In genomic region chr20:18739785-18740184, GRCh38 we compare ENCODE assay signal across 14 cellular contexts.
DNase-seq lines count a peak whose midpoint lies in the region; ATAC-seq and TF ChIP-seq lines count a peak whose summit lies in the region.
"Had no signal": no experiment of that assay in that cellular context is flagged by ENCODE, and none has a peak within 500 bp of the region (broad histone marks: within the 10 kb centered on the region; RNA-seq: fewer than 3 reads in every experiment).

No MANE protein-coding gene starts in this region.

- no peak for TF ChIP-seq POLR2A in uterus (IDR thresholded peaks at IDR 0.05)

- H3K27ac Mint-ChIP-seq in naive thymus-derived CD8-positive, alpha-beta T cell: peak overlapping the region in 2 of 10 donors; percentile 29 to 62

- no peaks in the 10 kb centered on the region for H3K27me3 Mint-ChIP-seq in naive thymus-derived CD8-positive, alpha-beta T cell

- no peaks in the 10 kb centered on the region for H3K9me3 Mint-ChIP-seq in naive thymus-derived CD8-positive, alpha-beta T cell
- H3K9me3 Mint-ChIP-seq: activated T-cell treated with anti-CD3 and anti-CD28 coated beads, Interleukin-2, amount 50 U/mL, for 4 hours had no signal

- H2AFZ ChIP-seq in OCI-LY7 (ENCODE audit: low read length): no peak overlapping the region

- no peak overlapping the region for H3K27ac ChIP-seq in colonic mucosa
- H3K27ac ChIP-seq in lower lobe of right lung: no peak overlapping the region
- H3K27ac ChIP-seq in uterus: peak overlapping the region; percentile 83 to 86
- no peak overlapping the region for H3K27ac ChIP-seq in OCI-LY7 (ENCODE audit: low read depth, low read length, poor library complexity, severe bottlenecking)
- H3K27ac ChIP-seq: A549, SJSA1 had no signal

- DNase-seq in Right ventricle myocardium inferior (ENCODE audit: missing footprints): no peak
- no peak for DNase-seq in cardiac septum (ENCODE audit: low spot score)
- DNase-seq in colonic mucosa: peak; percentile 42
- no peak for DNase-seq in lower lobe of right lung
- peak; percentile 80 to 95 for DNase-seq in uterus
- DNase-seq in OCI-LY7 (ENCODE audit: low spot score): no peak
- DNase-seq in naive thymus-derived CD8-positive, alpha-beta T cell: no peak
- DNase-seq: activated T-cell treated with anti-CD3 and anti-CD28 coated beads, Interleukin-2, amount 50 U/mL, for 4 hours; gastrocnemius medialis; trophoblast cell had no signal

- peaks cover 0 to 26% (median 22%) of the 10 kb centered on the region in 3 donors for H3K36me3 Mint-ChIP-seq in naive thymus-derived CD8-positive, alpha-beta T cell

- H3K4me1 ChIP-seq in colonic mucosa: no peaks in the 10 kb centered on the region
- no peaks in the 10 kb centered on the region for H3K4me1 ChIP-seq in lower lobe of right lung
- peaks cover 0 to 31% of the 10 kb centered on the region in 2 donors for H3K4me1 ChIP-seq in uterus
- no peaks in the 10 kb centered on the region for H3K4me1 ChIP-seq in OCI-LY7 (ENCODE audit: insufficient read depth, low read length, poor library complexity, severe bottlenecking)
- H3K4me1 ChIP-seq: A549, SJSA1 had no signal

- no peak overlapping the region for H3K9ac ChIP-seq in colonic mucosa (ENCODE audit: low read depth in 2 of 2, low read length in 2 of 2)

- no peak overlapping the region for H3K4me3 Mint-ChIP-seq in naive thymus-derived CD8-positive, alpha-beta T cell
- H3K4me3 Mint-ChIP-seq: activated T-cell treated with anti-CD3 and anti-CD28 coated beads, Interleukin-2, amount 50 U/mL, for 4 hours had no signal

- POLR2A ChIA-PET in OCI-LY7 (lab: Charles Lee): no interaction called here
- POLR2A ChIA-PET in naive thymus-derived CD8-positive, alpha-beta T cell (lab: Charles Lee): no interaction called here

- H3K4me3 ChIP-seq in colonic mucosa (no peak overlapping the region), lower lobe of right lung (no peak overlapping the region), uterus (no peak overlapping the region), OCI-LY7 (ENCODE audit: low read depth, low read length, poor library complexity, severe bottlenecking) (no peak overlapping the region)
- H3K4me3 ChIP-seq: A549, gastrocnemius medialis, SJSA1, skin epidermis had no signal

- intact Hi-C loops in Right ventricle myocardium inferior (cut with DNase I): no loop called here
- intact Hi-C loops in cardiac septum (cut with DNase I): no loop called here
- intact Hi-C loops in colonic mucosa (cut with DNase I): no loop called here
- intact Hi-C loops in lower lobe of right lung (cut with DNase I): no loop called here
- intact Hi-C loops in uterus (cut with DNase I; ENCODE audit: low total_unique reads): no loop called here
- intact Hi-C loops in OCI-LY7 (cut with micrococcal nuclease; ENCODE audit: unreplicated experiment): no loop called here

- no peak overlapping the region for H3K4me2 ChIP-seq in OCI-LY7 (ENCODE audit: low read length)
- H3K4me2 ChIP-seq: A549 had no signal

- CTCF ChIA-PET in OCI-LY7 (lab: Charles Lee; ENCODE audit: unreplicated experiment): no interaction called here

- no peak for TF ChIP-seq CTCF in colonic mucosa (IDR thresholded peaks at IDR 0.05)
- TF ChIP-seq CTCF in lower lobe of right lung (IDR thresholded peaks at IDR 0.05): no peak
- TF ChIP-seq CTCF in uterus (IDR thresholded peaks at IDR 0.05): no peak
- no peak for TF ChIP-seq CTCF in OCI-LY7 (conservative IDR thresholded peaks at IDR 0.05; ENCODE audit: low read length)

- no TSS peak for BruUV-seq in OCI-LY7 (replicated peaks; lab: Mats Ljungman, UMichigan)

- no peaks in the 10 kb centered on the region for H3K36me3 ChIP-seq in colonic mucosa
- peaks cover 11% of the 10 kb centered on the region for H3K36me3 ChIP-seq in lower lobe of right lung
- no peaks in the 10 kb centered on the region for H3K36me3 ChIP-seq in uterus
- H3K36me3 ChIP-seq in OCI-LY7 (ENCODE audit: insufficient read depth, low read length): no peaks in the 10 kb centered on the region
- H3K36me3 ChIP-seq: SJSA1 had no signal

- ATAC-seq in Right ventricle myocardium inferior (peak; percentile 69), lower lobe of right lung (peak; percentile 23 to 61), HG03565 (IDR thresholded peaks at IDR 0.05; ENCODE audit: unreplicated experiment) (no peak)
- no peak for ATAC-seq in naive thymus-derived CD8-positive, alpha-beta T cell
- ATAC-seq: A549; activated T-cell treated with anti-CD3 and anti-CD28 coated beads, Interleukin-2, amount 50 U/mL, for 4 hours had no signal

- H3K4me1 Mint-ChIP-seq in naive thymus-derived CD8-positive, alpha-beta T cell: peaks cover 12 to 32% (median 21%) of the 10 kb centered on the region in 4 donors

- H3K27me3 ChIP-seq in colonic mucosa: no peaks in the 10 kb centered on the region
- no peaks in the 10 kb centered on the region for H3K27me3 ChIP-seq in lower lobe of right lung (ENCODE audit: low read depth)
- no peaks in the 10 kb centered on the region for H3K27me3 ChIP-seq in uterus
- H3K27me3 ChIP-seq: gastrocnemius medialis, SJSA1 had no signal

- H3K9me3 ChIP-seq in colonic mucosa (no peaks in the 10 kb centered on the region), lower lobe of right lung (no peaks in the 10 kb centered on the region), uterus (no peaks in the 10 kb centered on the region), OCI-LY7 (ENCODE audit: low read length) (no peaks in the 10 kb centered on the region)
- H3K9me3 ChIP-seq: A549, gastrocnemius medialis, SJSA1 had no signal

- no peaks in the 10 kb centered on the region for H4K20me1 ChIP-seq in OCI-LY7 (ENCODE audit: insufficient read depth, low read length)

- no peaks in the 10 kb centered on the region for H3K9me2 ChIP-seq in OCI-LY7 (ENCODE audit: insufficient read depth, low read length)

- H3K79me2 ChIP-seq in OCI-LY7 (ENCODE audit: insufficient read depth, low read depth, low read length): no peaks in the 10 kb centered on the region

Comparison
In these comparisons a context has a peak if more than half of its experiments do, and no peak if none do; other contexts are left out.
1. ATAC-seq: peak in Right ventricle myocardium inferior (single experiment) and lower lobe of right lung (2 of 2); none in naive thymus-derived CD8-positive, alpha-beta T cell (0 of 2) and HG03565 (single experiment).
2. DNase-seq: peak in colonic mucosa (single experiment) and uterus (2 of 2); none in Right ventricle myocardium inferior (single experiment), cardiac septum (single experiment), lower lobe of right lung (single experiment), OCI-LY7 (single experiment) and naive thymus-derived CD8-positive, alpha-beta T cell (0 of 10).
3. H3K27ac ChIP-seq: peak in uterus (2 of 2); none in colonic mucosa (single experiment), lower lobe of right lung (single experiment) and OCI-LY7 (single experiment).